Comparison of ENCODE assay signal across 1 cellular context in genomic region chr10:48541144-48541795, GRCh38.
TF ChIP-seq lines count a peak whose summit lies in the region.

No MANE protein-coding gene starts in this region.

TF ChIP-seq in H1, 55 proteins besides CTCF, POLR2A, EP300 and RAD21:
- no peak for TF ChIP-seq SP4 (IDR thresholded peaks at IDR 0.05; ENCODE audit: low read length)
- TF ChIP-seq CHD1 (IDR thresholded peaks at IDR 0.05; ENCODE audit: low read depth, low read length): no peak
- TF ChIP-seq KDM1A (IDR thresholded peaks at IDR 0.05; ENCODE audit: borderline replicate concordance, low read length): no peak
- no peak for TF ChIP-seq CBX5 (IDR thresholded peaks at IDR 0.05; ENCODE audit: low read depth, low read length)
